18 cellular contexts compared by ENCODE assay signal in the genomic region with DNA sequence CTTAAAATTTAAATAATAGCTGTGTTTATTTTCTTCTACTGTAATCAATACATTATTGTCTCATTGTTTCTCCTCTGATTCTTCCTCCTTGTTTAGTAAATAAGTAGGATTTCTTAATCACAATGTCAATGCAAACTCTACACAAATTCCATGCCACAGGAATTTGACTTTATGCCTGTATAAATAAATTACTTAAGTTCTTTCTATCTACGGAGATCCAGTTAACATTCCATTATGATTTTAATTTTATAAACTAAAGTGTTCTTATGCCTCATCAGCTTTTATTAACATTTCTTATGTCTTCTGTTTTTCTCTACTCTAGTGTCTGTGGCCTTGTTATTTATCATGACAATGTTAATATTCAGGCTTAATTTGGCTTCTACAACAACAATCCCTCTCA.
"Had no signal": no experiment of that assay in that cellular context is flagged by ENCODE, and none has a peak within 500 bp of the region (broad histone marks: within the 10 kb centered on the region; RNA-seq: fewer than 3 reads in every experiment).

No MANE protein-coding gene starts in this region.

- H3K27ac Mint-ChIP-seq: dendritic cell treated with granulocyte-macrophage colony-stimulating factor and Interleukin-4, amounts not matched to agents 40 ng/mL and 50 ng/mL, for 4 days; mesothelial cell of epicardium; naive B cell; naive thymus-derived CD8-positive, alpha-beta T cell had no signal

- H3K9me3 ChIP-seq: esophagus muscularis mucosa, gastroesophageal sphincter, heart left ventricle, left lung, lower lobe of right lung, mucosa of descending colon had no signal

- H3K4me2 ChIP-seq: hepatocyte had no signal

- H3K36me3 ChIP-seq: esophagus muscularis mucosa, gastroesophageal sphincter, heart left ventricle, left lung, lower lobe of right lung had no signal

- H3K4me3 ChIP-seq: coronary artery, esophagus muscularis mucosa, gastroesophageal sphincter, heart left ventricle, hepatocyte, left lung, lower lobe of right lung, mucosa of descending colon had no signal

- H3K4me1 Mint-ChIP-seq: mesothelial cell of epicardium; naive B cell; naive thymus-derived CD8-positive, alpha-beta T cell had no signal

- H3K9me3 Mint-ChIP-seq: dendritic cell treated with granulocyte-macrophage colony-stimulating factor and Interleukin-4, amounts not matched to agents 40 ng/mL and 50 ng/mL, for 4 days; mesothelial cell of epicardium had no signal

- H3K79me2 ChIP-seq: hepatocyte had no signal

- H3K4me1 ChIP-seq: esophagus muscularis mucosa, foreskin keratinocyte, gastroesophageal sphincter, heart left ventricle, left lung, lower lobe of right lung had no signal

- H3K27me3 Mint-ChIP-seq: dendritic cell treated with granulocyte-macrophage colony-stimulating factor and Interleukin-4, amounts not matched to agents 40 ng/mL and 50 ng/mL, for 4 days; naive B cell; naive thymus-derived CD8-positive, alpha-beta T cell had no signal

- H2AFZ ChIP-seq: hepatocyte had no signal

- H3K4me3 Mint-ChIP-seq: dendritic cell treated with granulocyte-macrophage colony-stimulating factor and Interleukin-4, amounts not matched to agents 40 ng/mL and 50 ng/mL, for 4 days; mesothelial cell of epicardium; naive B cell; naive thymus-derived CD8-positive, alpha-beta T cell had no signal

- DNase-seq: effector memory CD4-positive, alpha-beta T cell; foreskin keratinocyte; heart left ventricle; hypothalamus; left cardiac atrium; left lung; left ventricle myocardium superior; lower lobe of right lung; mesenchymal stem cell; mucosa of descending colon; naive B cell; naive thymus-derived CD8-positive, alpha-beta T cell had no signal

- H3K27me3 ChIP-seq: esophagus muscularis mucosa, foreskin keratinocyte, gastroesophageal sphincter, heart left ventricle, hepatocyte, left lung had no signal

- H3K27ac ChIP-seq: coronary artery, esophagus muscularis mucosa, foreskin keratinocyte, gastroesophageal sphincter, heart left ventricle, hepatocyte, left lung, lower lobe of right lung had no signal

- ATAC-seq: foreskin keratinocyte; gastroesophageal sphincter; heart left ventricle; left cardiac atrium; left lung; left ventricle myocardium superior; lower lobe of right lung; mucosa of descending colon; naive thymus-derived CD8-positive, alpha-beta T cell had no signal

- H3K36me3 Mint-ChIP-seq: mesothelial cell of epicardium; naive B cell; naive thymus-derived CD8-positive, alpha-beta T cell had no signal
